In genomic region chr15:59689626-59690236, GRCh38 we compare ENCODE assay signal across 8 cellular contexts. TPM values are rescaled to one million over a fixed set of nuclear protein-coding genes. Genes with fewer than 3 reads are reported as not detected.
A peak's percentile ranks its signal among the peaks of the same experiment; 100 is the strongest.
DNase-seq lines count a peak whose midpoint lies in the region; TF ChIP-seq lines count a peak whose summit lies in the region.

No MANE protein-coding gene starts in this region.

- H3K27ac Mint-ChIP-seq in osteocyte (ENCODE audit: unreplicated experiment): peak overlapping the region; percentile 94

- intact Hi-C loops in tibial artery (cut with DNase I; ENCODE audit: low total_unique reads): no loop called here

- H3K79me2 ChIP-seq in Karpas-422 (ENCODE audit: low read length): peaks cover 44% of the 10 kb centered on the region

- H3K27me3 ChIP-seq in Karpas-422 (ENCODE audit: low read length) (no peaks in the 10 kb centered on the region), tibial artery (no peaks in the 10 kb centered on the region)

- H3K4me1 Mint-ChIP-seq in osteocyte (ENCODE audit: unreplicated experiment): peaks cover 27% of the 10 kb centered on the region

- H3K4me1 ChIP-seq in Karpas-422 (ENCODE audit: low read length) (peaks cover 34% of the 10 kb centered on the region), tibial artery (peaks cover 0 to 39% (median 19%) of the 10 kb centered on the region in 4 donors)

- peak; percentile 91 for DNase-seq in Karpas-422
- DNase-seq in SHP77 (lab: John Stamatoyannopoulos, UW): peak; percentile 63 to 81
- DNase-seq in activated naive CD4-positive, alpha-beta T cell treated with Interleukin-2 at 50 U/mL for 16 hours: peak; percentile 60
- peak; percentile 67 for DNase-seq in glomerular visceral epithelial cell (ENCODE audit: extremely low spot score)
- no peak for DNase-seq in osteocyte (ENCODE audit: extremely low spot score, unreplicated experiment)
- peak; percentile 94 to 95 for DNase-seq in tibial artery
- no peak for DNase-seq in amniotic stem cell (lab: John Stamatoyannopoulos, UW)

- H3K27me3 Mint-ChIP-seq in osteocyte (ENCODE audit: unreplicated experiment): peaks cover 3% of the 10 kb centered on the region

- no peaks in the 10 kb centered on the region for H3K9me3 ChIP-seq in Karpas-422 (ENCODE audit: low read length)
- no peaks in the 10 kb centered on the region for H3K9me3 ChIP-seq in tibial artery

- H3K27ac ChIP-seq in C4-2B: peak overlapping the region; percentile 98
- H3K27ac ChIP-seq in Karpas-422 (ENCODE audit: low read length): peak overlapping the region; percentile 71
- H3K27ac ChIP-seq in tibial artery: peak overlapping the region; percentile 91 to 96

- H3K36me3 ChIP-seq in Karpas-422 (ENCODE audit: insufficient read depth, low read length) (peaks cover 11% of the 10 kb centered on the region; the same call in 1 of the 2 replicates), tibial artery (no peaks in the 10 kb centered on the region)

- H3K36me3 Mint-ChIP-seq in osteocyte (ENCODE audit: unreplicated experiment): peaks cover 1% of the 10 kb centered on the region

- no peaks in the 10 kb centered on the region for H3K9me3 Mint-ChIP-seq in osteocyte (ENCODE audit: unreplicated experiment)

- H2AFZ ChIP-seq in Karpas-422 (ENCODE audit: low read length): peak overlapping the region; percentile 97

- peaks cover 30% of the 10 kb centered on the region for H4K20me1 ChIP-seq in Karpas-422 (ENCODE audit: insufficient read depth, low read depth, low read length)

- H3K4me3 Mint-ChIP-seq in osteocyte (ENCODE audit: unreplicated experiment): peak overlapping the region; percentile 85

- H3K4me3 ChIP-seq in Karpas-422 (ENCODE audit: low read length) (peak overlapping the region; percentile 82), tibial artery (peak overlapping the region; percentile 72 to 86)

- H3K9me2 ChIP-seq in Karpas-422 (replicated peaks; ENCODE audit: insufficient read depth, low read length): no peaks in the 10 kb centered on the region

- peak overlapping the region; percentile 82 for H3K4me2 ChIP-seq in Karpas-422 (ENCODE audit: low read depth, low read length, poor library complexity, severe bottlenecking)

- peak overlapping the region; percentile 68 for H3K9ac ChIP-seq in Karpas-422 (ENCODE audit: low read length)

- TF ChIP-seq CTCF in C4-2B (conservative IDR thresholded peaks at IDR 0.05): no peak
- TF ChIP-seq CTCF in osteocyte (IDR thresholded peaks at IDR 0.05): no peak
- TF ChIP-seq CTCF in tibial artery (IDR thresholded peaks at IDR 0.05): no peak

RNA-seq across cellular contexts. Expression of gene BNIP2, which starts 0.6 kb away (rescaled TPM):
- 83.0 and 93.4 TPM in 2 replicates for total RNA-seq in Karpas-422 (2014; rRNA removed; shearing (Covaris generic); ENCODE audit: low replicate concordance)
- 64.6 and 68.0 TPM in 2 replicates for total RNA-seq in osteocyte

RNA-seq across cellular contexts. Expression of gene GTF2A2, which starts 32.4 kb away (rescaled TPM):
- 71.4 and 140 TPM in 2 replicates for total RNA-seq in Karpas-422 (2014; rRNA removed; shearing (Covaris generic); ENCODE audit: low replicate concordance)
- 99.1 and 109 TPM in 2 replicates for total RNA-seq in osteocyte

Comparison
In these comparisons a context has a peak if more than half of its experiments do, and no peak if none do; other contexts are left out.
1. DNase-seq: peak in Karpas-422 (single experiment), SHP77 (2 of 2), activated naive CD4-positive, alpha-beta T cell treated with Interleukin-2 at 50 U/mL for 16 hours (single experiment), glomerular visceral epithelial cell (single experiment) and tibial artery (2 of 2); none in osteocyte (single experiment) and amniotic stem cell (single experiment).
2. Peak in every context shown above with its lines, with median percentiles within 50 percentile points of each other: H3K27ac ChIP-seq.